Comparison of ENCODE assay signal across 8 cellular contexts in the genomic region with DNA sequence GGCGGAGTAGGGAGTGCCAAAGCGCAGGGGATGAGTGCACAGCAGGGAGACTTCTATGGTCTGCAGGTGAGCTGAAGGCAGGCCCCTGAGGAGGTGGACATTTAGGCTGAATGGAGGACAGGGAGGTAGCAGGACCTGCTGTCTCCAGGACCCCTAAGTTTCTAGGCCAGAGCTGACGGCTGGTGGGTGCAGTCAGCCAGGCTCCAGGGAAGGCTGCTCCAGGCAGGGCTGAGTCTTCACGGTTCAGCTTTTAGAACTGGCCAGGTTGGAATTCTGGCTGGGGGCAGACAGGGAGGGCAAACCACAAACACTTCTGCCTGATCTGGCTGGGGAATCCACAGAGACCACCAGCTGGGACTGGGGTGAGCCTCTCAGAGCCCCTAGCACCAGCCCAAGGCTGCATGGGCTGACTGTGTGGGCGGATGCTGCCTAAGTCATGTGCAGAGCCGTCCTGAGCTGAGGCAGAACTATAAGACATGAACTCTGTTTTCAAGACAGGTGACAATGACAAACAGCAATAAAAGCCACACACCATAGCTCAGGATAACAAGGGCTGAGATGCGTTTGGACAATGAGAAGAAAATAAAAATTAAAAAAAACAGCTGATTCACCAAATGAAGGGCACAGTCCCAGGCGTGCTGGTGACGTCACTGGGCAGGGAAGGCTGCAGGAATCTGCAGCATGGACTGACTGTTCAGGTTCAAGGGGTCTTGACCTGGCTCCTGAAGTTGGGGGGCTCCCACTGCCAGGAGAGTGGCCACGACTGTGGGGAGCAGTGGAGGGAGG. TPM values are rescaled to one million over a fixed set of nuclear protein-coding genes. Genes with fewer than 3 reads are reported as not detected.
DNase-seq lines count a peak whose midpoint lies in the region; ATAC-seq lines count a peak whose summit lies in the region.

No MANE protein-coding gene starts in this region.

- peaks cover 45 to 55% (median 55%) of the 10 kb centered on the region in 3 donors for H3K4me1 Mint-ChIP-seq in naive B cell

- peak overlapping the region; percentile 82 for H3K9ac ChIP-seq in endocrine pancreas (ENCODE audit: control insufficient read depth, insufficient read depth, low read length)

- DNase-seq in CD1c-positive myeloid dendritic cell (ENCODE audit: extremely low spot score): peak; percentile 58
- peak; percentile 33 for DNase-seq in NCI-H226
- DNase-seq in naive B cell: no peak
- no peak for DNase-seq in D341Med (ENCODE audit: low spot score)
- no peak for DNase-seq in NOMO-1 treated with DMSO at 0.1 percent for 48 hours (lab: John Stamatoyannopoulos, UW; ENCODE audit: unreplicated experiment)

- H3K9me3 Mint-ChIP-seq in naive B cell: no peaks in the 10 kb centered on the region

- peak overlapping the region in 4 of 6 donors; percentile 26 to 81 (median 60) for H3K27ac Mint-ChIP-seq in naive B cell

- H3K36me3 ChIP-seq in endocrine pancreas (ENCODE audit: control insufficient read depth, insufficient read depth, low read length): no peaks in the 10 kb centered on the region

- H3K27me3 ChIP-seq in endocrine pancreas (ENCODE audit: control insufficient read depth, insufficient read depth, low read length): no peaks in the 10 kb centered on the region

- no peaks in the 10 kb centered on the region for H3K9me3 ChIP-seq in endocrine pancreas (ENCODE audit: control insufficient read depth, low read length)

- H3K4me3 Mint-ChIP-seq in naive B cell: peak overlapping the region in 5 of 8 donors; percentile 4 to 46 (median 35)

- no peaks in the 10 kb centered on the region for H3K36me3 Mint-ChIP-seq in naive B cell

- ATAC-seq in naive B cell (ENCODE audit: low read depth in 2 of 2) (no peak), HG03442 (IDR thresholded peaks at IDR 0.05; ENCODE audit: unreplicated experiment) (no peak), HG02938 (IDR thresholded peaks at IDR 0.05; ENCODE audit: unreplicated experiment) (no peak)

- H3K4me1 ChIP-seq in endocrine pancreas (ENCODE audit: control insufficient read depth, insufficient read depth, low read length): peaks cover 5% of the 10 kb centered on the region

- no peak overlapping the region for H3K4me3 ChIP-seq in endocrine pancreas (ENCODE audit: control insufficient read depth, insufficient read depth, low read length)

- H3K27me3 Mint-ChIP-seq in naive B cell: no peaks in the 10 kb centered on the region

RNA-seq across cellular contexts. Expression of a gene that starts 10.4 kb away (rescaled TPM):
- 1,000 to 10,000 TPM; 1,985 to 6,450 (median 3,738) TPM for polyA plus RNA-seq in naive B cell (ENCODE audit: low read depth in 6 of 6)

RNA-seq across cellular contexts. Expression of a gene that starts 36.4 kb away (rescaled TPM):
- polyA plus RNA-seq in naive B cell (ENCODE audit: low read depth in 6 of 6): 10 to 100 TPM; 21.8 to 40.0 (median 27.2) TPM

Comparison
In these comparisons a context has a peak if more than half of its experiments do, and no peak if none do; other contexts are left out.
1. DNase-seq: peak in CD1c-positive myeloid dendritic cell (single experiment) and NCI-H226 (single experiment); none in naive B cell (single experiment), D341Med (single experiment) and NOMO-1 treated with DMSO at 0.1 percent for 48 hours (single experiment).